8 cellular contexts compared by ENCODE assay signal in the genomic region with DNA sequence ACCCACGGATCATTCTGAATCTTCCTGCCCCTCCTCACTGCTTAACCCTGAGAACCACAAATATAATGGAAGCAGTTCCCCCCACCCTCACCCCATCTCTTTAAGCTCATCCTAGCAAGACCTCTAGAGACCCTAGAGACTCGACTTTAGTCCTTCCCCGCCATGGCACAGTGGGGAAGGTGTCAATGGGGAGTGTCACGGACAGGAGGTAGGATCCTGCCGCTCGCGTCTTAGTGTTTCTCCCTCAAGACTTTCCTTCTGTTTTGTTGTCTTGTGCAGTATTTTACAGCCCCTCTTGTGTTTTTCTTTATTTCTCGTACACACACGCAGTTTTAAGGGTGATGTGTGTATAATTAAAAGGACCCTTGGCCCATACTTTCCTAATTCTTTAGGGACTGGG. TPM values are rescaled to one million over a fixed set of nuclear protein-coding genes. Genes with fewer than 3 reads are reported as not detected.
DNase-seq lines count a peak whose midpoint lies in the region; ATAC-seq and TF ChIP-seq lines count a peak whose summit lies in the region.

No MANE protein-coding gene starts in this region.

- DNase-seq in activated naive CD4-positive, alpha-beta T cell treated with anti-CD3 and anti-CD28 coated beads, Interleukin-2, amount 10 ng/mL, durations not matched to agents 7 days and 5 days = no peak
- DNase-seq in activated naive CD4-positive, alpha-beta T cell (lab: John Stamatoyannopoulos, UW) = no peak
- DNase-seq in type B pancreatic cell (ENCODE audit: extremely low spot score, unreplicated experiment) = no peak
- DNase-seq in germinal center (ENCODE audit: low spot score) = no peak
- no peak for DNase-seq in NCI-H1694 (lab: John Stamatoyannopoulos, UW)

- 94 to 100% methylated on average over 1 to 7 of the region's 9 CpGs for WGBS in mesodermal cell (ENCODE audit: insufficient coverage in 2 of 2), 2 experiments

- ATAC-seq in HG02763 (IDR thresholded peaks at IDR 0.05; ENCODE audit: unreplicated experiment) = no peak

- H3K4me1 ChIP-seq in mesodermal cell (ENCODE audit: control insufficient read depth, insufficient read depth, low read length, poor library complexity, severe bottlenecking) = no peaks in the 10 kb centered on the region

- no peak for TF ChIP-seq CTCF in brain (conservative IDR thresholded peaks at IDR 0.05)
- TF ChIP-seq CTCF in type B pancreatic cell (conservative IDR thresholded peaks at IDR 0.05) = no peak

- no peaks in the 10 kb centered on the region for H3K27me3 Mint-ChIP-seq in activated naive CD4-positive, alpha-beta T cell treated with anti-CD3 and anti-CD28 coated beads, Interleukin-2, amount 10 ng/mL, durations not matched to agents 7 days and 5 days
- peaks cover 12% of the 10 kb centered on the region for H3K27me3 Mint-ChIP-seq in brain
- H3K27me3 Mint-ChIP-seq in type B pancreatic cell = no peaks in the 10 kb centered on the region

- CTCF ChIA-PET in activated naive CD4-positive, alpha-beta T cell treated with anti-CD3 and anti-CD28 coated beads, Interleukin-2, amount 10 ng/mL, durations not matched to agents 7 days and 5 days (lab: Charles Lee) = interaction anchor here (1.1 to 5.1 kb wide), 4 partner anchors 12 to 19 kb away, joined by 3 to 44 read pairs (median 7); a partner anchor contains a TSS

- peaks cover 59% of the 10 kb centered on the region for H3K36me3 ChIP-seq in mesodermal cell (ENCODE audit: control insufficient read depth, insufficient read depth, low read length)

- peaks cover 45% of the 10 kb centered on the region for H3K4me1 Mint-ChIP-seq in activated naive CD4-positive, alpha-beta T cell treated with anti-CD3 and anti-CD28 coated beads, Interleukin-2, amount 10 ng/mL, durations not matched to agents 7 days and 5 days
- H3K4me1 Mint-ChIP-seq in brain (peaks cover 31% of the 10 kb centered on the region), type B pancreatic cell (ENCODE audit: unreplicated experiment) (peaks cover 4% of the 10 kb centered on the region)

- H3K27ac ChIP-seq in mesodermal cell (ENCODE audit: low read depth, low read length, severe bottlenecking) = peak overlapping the region; percentile 46

- peak overlapping the region; percentile 62 for H3K4me3 ChIP-seq in mesodermal cell (ENCODE audit: extremely low read depth, insufficient read depth, low read length, poor library complexity, severe bottlenecking)

- peak overlapping the region; percentile 99 for H3K27ac Mint-ChIP-seq in activated naive CD4-positive, alpha-beta T cell treated with anti-CD3 and anti-CD28 coated beads, Interleukin-2, amount 10 ng/mL, durations not matched to agents 7 days and 5 days
- H3K27ac Mint-ChIP-seq in brain (peak overlapping the region; percentile 99 to 100 (median 100)), type B pancreatic cell (peak overlapping the region; percentile 100)

- H3K9me3 ChIP-seq in mesodermal cell (ENCODE audit: control insufficient read depth, low read length) = no peaks in the 10 kb centered on the region

- H3K4me3 Mint-ChIP-seq in activated naive CD4-positive, alpha-beta T cell treated with anti-CD3 and anti-CD28 coated beads, Interleukin-2, amount 10 ng/mL, durations not matched to agents 7 days and 5 days = peak overlapping the region; percentile 86
- peak overlapping the region; percentile 96 to 99 (median 96) for H3K4me3 Mint-ChIP-seq in brain
- peak overlapping the region; percentile 98 for H3K4me3 Mint-ChIP-seq in type B pancreatic cell

- peaks cover 48% of the 10 kb centered on the region for H3K36me3 Mint-ChIP-seq in activated naive CD4-positive, alpha-beta T cell treated with anti-CD3 and anti-CD28 coated beads, Interleukin-2, amount 10 ng/mL, durations not matched to agents 7 days and 5 days
- H3K36me3 Mint-ChIP-seq in brain (peaks cover 40% of the 10 kb centered on the region), type B pancreatic cell (peaks cover 23% of the 10 kb centered on the region)

- H3K9me3 Mint-ChIP-seq in activated naive CD4-positive, alpha-beta T cell treated with anti-CD3 and anti-CD28 coated beads, Interleukin-2, amount 10 ng/mL, durations not matched to agents 7 days and 5 days = no peaks in the 10 kb centered on the region
- H3K9me3 Mint-ChIP-seq in brain (peaks cover 0 to 5% (median 0%) of the 10 kb centered on the region in 5 experiments), type B pancreatic cell (no peaks in the 10 kb centered on the region)

RNA-seq across cellular contexts. Expression of a gene that starts 0.7 kb away (rescaled TPM):
- 108 TPM for polyA plus RNA-seq in brain (ENCODE audit: insufficient read depth, low read depth, low replicate concordance)
- polyA plus RNA-seq in mesodermal cell (2013, experiment 1 of 2) = 70.0 TPM
- polyA plus RNA-seq in mesodermal cell (2013, experiment 2 of 2) = 62.8 TPM
- total RNA-seq in type B pancreatic cell (ENCODE audit: low replicate concordance) = 56.1 and 62.0 TPM in 2 replicates

RNA-seq across cellular contexts. Expression of a gene that starts 18.2 kb away (rescaled TPM):
- polyA plus RNA-seq in brain (ENCODE audit: insufficient read depth, low read depth, low replicate concordance) = 30.4 TPM
- polyA plus RNA-seq in mesodermal cell (2013, experiment 1 of 2) = 17.8 TPM
- 14.6 TPM for polyA plus RNA-seq in mesodermal cell (2013, experiment 2 of 2)
- 18.6 and 21.8 TPM in 2 replicates for total RNA-seq in type B pancreatic cell (ENCODE audit: low replicate concordance)

RNA-seq across cellular contexts. Expression of a gene that starts 29.9 kb away (rescaled TPM):
- 2.9 TPM for polyA plus RNA-seq in brain (ENCODE audit: insufficient read depth, low read depth, low replicate concordance)
- polyA plus RNA-seq in mesodermal cell (2013, experiment 1 of 2) = 1.4 TPM
- polyA plus RNA-seq in mesodermal cell (2013, experiment 2 of 2) = 1.8 TPM
- total RNA-seq in type B pancreatic cell (ENCODE audit: low replicate concordance) = 0.64 and 3.1 TPM in 2 replicates

RNA-seq across cellular contexts. Expression of a gene that starts 35.7 kb away (rescaled TPM):
- 319 TPM for polyA plus RNA-seq in brain (ENCODE audit: insufficient read depth, low read depth, low replicate concordance)
- 9.0 TPM for polyA plus RNA-seq in mesodermal cell (2013, experiment 1 of 2)
- 8.5 TPM for polyA plus RNA-seq in mesodermal cell (2013, experiment 2 of 2)
- 9.2 and 19.0 TPM in 2 replicates for total RNA-seq in type B pancreatic cell (ENCODE audit: low replicate concordance)

RNA-seq across cellular contexts. Expression of a gene that starts 58.7 kb away (rescaled TPM):
- 6.6 TPM for polyA plus RNA-seq in brain (ENCODE audit: insufficient read depth, low read depth, low replicate concordance)
- polyA plus RNA-seq in mesodermal cell (2013, experiment 1 of 2) = 1.6 TPM
- polyA plus RNA-seq in mesodermal cell (2013, experiment 2 of 2) = 1.4 TPM
- total RNA-seq in type B pancreatic cell (ENCODE audit: low replicate concordance) = 7.1 and 12.9 TPM in 2 replicates
